Comparison of ENCODE assay signal across 8 cellular contexts in the genomic region with DNA sequence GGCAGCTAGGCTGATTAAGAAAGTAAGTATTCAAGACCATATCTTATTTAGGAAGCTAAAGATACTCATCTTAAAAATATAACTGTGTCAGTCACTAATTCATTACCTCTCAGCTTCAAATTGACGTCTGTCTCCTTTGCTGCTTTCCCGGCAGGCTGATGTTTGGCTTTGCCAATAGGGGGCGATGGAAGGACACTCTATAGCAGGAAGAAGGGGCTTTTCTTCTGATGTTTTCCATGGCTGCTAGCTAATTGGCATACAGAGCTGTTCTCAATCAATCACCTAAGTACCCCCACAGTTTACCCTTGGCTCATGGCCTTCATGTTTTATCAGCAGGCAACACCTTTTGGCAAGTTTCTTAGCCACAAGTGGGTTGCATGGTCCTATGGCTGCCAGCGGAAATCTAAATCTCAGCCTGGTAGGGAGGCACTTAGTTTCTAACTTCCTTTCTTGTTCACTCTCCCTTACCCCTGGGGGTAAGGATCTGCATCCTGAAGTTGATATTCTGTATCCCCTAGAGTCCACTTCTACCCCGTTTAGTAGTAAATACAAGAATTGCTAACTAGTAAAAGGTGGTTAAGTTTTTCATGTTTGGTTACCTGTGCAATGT. TPM values are rescaled to one million over a fixed set of nuclear protein-coding genes. Genes with fewer than 3 reads are reported as not detected.
DNase-seq lines count a peak whose midpoint lies in the region; ATAC-seq, FAIRE-seq and TF ChIP-seq lines count a peak whose summit lies in the region.

No MANE protein-coding gene starts in this region.

- peaks cover 7% of the 10 kb centered on the region for H3K9me3 Mint-ChIP-seq in activated CD4-positive, alpha-beta memory T cell treated with anti-CD3 and anti-CD28 coated beads for 36 hours

- H3K27ac Mint-ChIP-seq in activated CD4-positive, alpha-beta memory T cell treated with anti-CD3 and anti-CD28 coated beads for 36 hours, result no peak overlapping the region

- ATAC-seq in upper lobe of right lung, result peak; percentile 67
- no peak for ATAC-seq in GM18907 (IDR thresholded peaks at IDR 0.05; ENCODE audit: unreplicated experiment)
- no peak for ATAC-seq in HG02642 (IDR thresholded peaks at IDR 0.05; ENCODE audit: poor library complexity, unreplicated experiment)

- peaks cover 5% of the 10 kb centered on the region for H3K27me3 Mint-ChIP-seq in activated CD4-positive, alpha-beta memory T cell treated with anti-CD3 and anti-CD28 coated beads for 36 hours

- H3K4me1 ChIP-seq in upper lobe of right lung, result no peaks in the 10 kb centered on the region

- H3K27ac ChIP-seq in upper lobe of right lung, result no peak overlapping the region

- no peak for DNase-seq in BJ (ENCODE audit: low read depth)
- DNase-seq in GM12891 (ENCODE audit: insufficient read length, low spot score), result peak; percentile 25
- DNase-seq in NCI-H2029 (lab: John Stamatoyannopoulos, UW), result peak; percentile 16
- DNase-seq in activated CD4-positive, alpha-beta memory T cell treated with anti-CD3 and anti-CD28 coated beads for 36 hours, result peak; percentile 54
- peak; percentile 30 for DNase-seq in iPS DF 19.7 (ENCODE audit: low read depth, low spot score)
- DNase-seq in upper lobe of right lung, result no peak

- POLR2A ChIA-PET in BJ (lab: Charles Lee), result no interaction called here
- POLR2A ChIA-PET in activated CD4-positive, alpha-beta memory T cell treated with anti-CD3 and anti-CD28 coated beads for 36 hours (lab: Charles Lee), result no interaction called here

- no peak for TF ChIP-seq POLR2A in GM12891 (IDR thresholded peaks at IDR 0.05; ENCODE audit: low read depth, low read length)

- H3K27me3 ChIP-seq in BJ (ENCODE audit: control insufficient read depth, insufficient read depth, low read length) (no peaks in the 10 kb centered on the region), upper lobe of right lung (no peaks in the 10 kb centered on the region)

- H3K4me3 Mint-ChIP-seq in activated CD4-positive, alpha-beta memory T cell treated with anti-CD3 and anti-CD28 coated beads for 36 hours, result no peak overlapping the region

- TF ChIP-seq CTCF in BJ (IDR thresholded peaks at IDR 0.05; ENCODE audit: insufficient read depth, low read depth, low read length), result peak; percentile 91
- TF ChIP-seq CTCF in upper lobe of right lung (IDR thresholded peaks at IDR 0.05), result peak; percentile 63

- peaks cover 1% of the 10 kb centered on the region for H3K36me3 Mint-ChIP-seq in activated CD4-positive, alpha-beta memory T cell treated with anti-CD3 and anti-CD28 coated beads for 36 hours

- H3K4me1 Mint-ChIP-seq in activated CD4-positive, alpha-beta memory T cell treated with anti-CD3 and anti-CD28 coated beads for 36 hours (ENCODE audit: low read depth), result no peaks in the 10 kb centered on the region

- H3K36me3 ChIP-seq in BJ (ENCODE audit: control insufficient read depth, insufficient read depth, low read length), result no peaks in the 10 kb centered on the region
- H3K36me3 ChIP-seq in upper lobe of right lung, result no peaks in the 10 kb centered on the region

- CTCF ChIA-PET in BJ (lab: Yijun Ruan, JAX), result interaction anchor here (0.6 to 4.6 kb wide), 16 partner anchors 10 to 867 kb away, joined by 3 to 42 read pairs (median 4); partner anchors contain the start of gene PIK3CB
- CTCF ChIA-PET in activated CD4-positive, alpha-beta memory T cell treated with anti-CD3 and anti-CD28 coated beads for 36 hours (lab: Charles Lee), result interaction anchor here (0.5 to 2.5 kb wide), 9 partner anchors 34 to 869 kb away, joined by 3 to 22 read pairs (median 4); no protein-coding TSS in a partner anchor

- no peaks in the 10 kb centered on the region for H3K9me3 ChIP-seq in upper lobe of right lung

- intact Hi-C loops in activated CD4-positive, alpha-beta memory T cell treated with anti-CD3 and anti-CD28 coated beads for 36 hours (cut with micrococcal nuclease), result loop anchor here (1.0 to 5.0 kb wide), 4 partner anchors 115 to 443 kb away; partner anchors contain the start of gene CEP70
- intact Hi-C loops in upper lobe of right lung (cut with DNase I), result no loop called here

- no peak overlapping the region for H3K4me3 ChIP-seq in BJ (ENCODE audit: low read depth, low read length)
- no peak overlapping the region for H3K4me3 ChIP-seq in upper lobe of right lung

- peak; percentile 81 for FAIRE-seq in GM12891 (lab: Jason Lieb, UNC)

TF ChIP-seq in GM12891, 5 proteins besides CTCF, POLR2A, EP300 and RAD21:
- TF ChIP-seq POLR2AphosphoS5 (IDR thresholded peaks at IDR 0.05; ENCODE audit: low read depth, low read length) (no peak), PAX5 (IDR thresholded peaks at IDR 0.05; ENCODE audit: insufficient read depth, low read length, severe bottlenecking) (no peak), POU2F2 (IDR thresholded peaks at IDR 0.05; ENCODE audit: low read depth, low read length) (no peak), TAF1 (IDR thresholded peaks at IDR 0.05; ENCODE audit: low read depth, low read length) (no peak), SPI1 (IDR thresholded peaks at IDR 0.05; ENCODE audit: low read depth, low read length) (no peak)

RNA-seq across cellular contexts. Expression of gene ESYT3, which starts 45.0 kb away (rescaled TPM):
- polyA plus RNA-seq in BJ (2011; rRNA removed), result 0.09 TPM in 2 replicates
- polyA minus RNA-seq in BJ (2011; rRNA and poly(A)+ RNA removed), result 0.05 and 0.09 TPM in 2 replicates
- polyA plus RNA-seq in GM12891 (2012; ENCODE audit: low read depth, missing spikeins), result not detected
- total RNA-seq in activated CD4-positive, alpha-beta memory T cell treated with anti-CD3 and anti-CD28 coated beads for 36 hours, result under 1 TPM; 0.17 to 0.19 TPM
- 66.4 TPM for total RNA-seq in upper lobe of right lung

Comparison
In these comparisons a context has a peak if more than half of its experiments do, and no peak if none do; other contexts are left out.
1. DNase-seq: peak in GM12891 (single experiment), NCI-H2029 (single experiment), activated CD4-positive, alpha-beta memory T cell treated with anti-CD3 and anti-CD28 coated beads for 36 hours (single experiment) and iPS DF 19.7 (single experiment); none in BJ (single experiment) and upper lobe of right lung (single experiment).
2. RNA of gene ESYT3, which starts 45.0 kb away (total RNA-seq): 66.4 TPM in upper lobe of right lung (single experiment); 0.17 to 0.19 TPM in activated CD4-positive, alpha-beta memory T cell treated with anti-CD3 and anti-CD28 coated beads for 36 hours; every median in the first group is over 10 times any median in the second.